21 cellular contexts compared by ENCODE assay signal in genomic region chr16:64580558-64580957, GRCh38.
"Had no signal": no experiment of that assay in that cellular context is flagged by ENCODE, and none has a peak within 500 bp of the region (broad histone marks: within the 10 kb centered on the region; RNA-seq: fewer than 3 reads in every experiment).

No MANE protein-coding gene starts in this region.

- H3K27ac Mint-ChIP-seq: naive B cell, nephron, progenitor cell of endocrine pancreas, type B pancreatic cell had no signal

- DNase-seq: cortex of kidney; dorsolateral prefrontal cortex; effector CD8-positive, alpha-beta T cell; heart right ventricle; left colon; left ventricle myocardium superior; mesendoderm; naive B cell; occipital lobe; pancreas; right cardiac atrium; small intestine; stimulated activated CD4-positive, alpha-beta T cell treated with anti-CD3 and anti-CD28 coated beads, Interleukin-12 subunit alpha, Interleukin-12 subunit beta, amount 100 ng/mL, for 4 hours; stimulated activated naive CD4-positive, alpha-beta T cell treated with Interleukin-2 at 50 U/mL for 16 hours; thyroid gland had no signal

- H3K4me1 ChIP-seq: heart right ventricle, pancreas, suprapubic skin, thyroid gland had no signal

- ATAC-seq: esophagus mucosa, heart right ventricle, left colon, left ventricle myocardium superior, pancreas, right cardiac atrium had no signal

- H3K4me3 Mint-ChIP-seq: naive B cell, nephron, type B pancreatic cell had no signal

- H3K4me1 Mint-ChIP-seq: naive B cell, nephron had no signal

- H3K27me3 ChIP-seq: dorsolateral prefrontal cortex, heart right ventricle, pancreas, suprapubic skin, thyroid gland had no signal

- H3K36me3 Mint-ChIP-seq: naive B cell, type B pancreatic cell had no signal

- H3K27ac ChIP-seq: dorsolateral prefrontal cortex, heart right ventricle, pancreas, suprapubic skin, thyroid gland had no signal

- H3K27me3 Mint-ChIP-seq: naive B cell, progenitor cell of endocrine pancreas, type B pancreatic cell had no signal

- H3K9me3 Mint-ChIP-seq: type B pancreatic cell had no signal

- H3K9me3 ChIP-seq: pancreas, suprapubic skin, thyroid gland had no signal

- H3K4me3 ChIP-seq: dorsolateral prefrontal cortex, heart right ventricle, lung, pancreas, suprapubic skin, thyroid gland had no signal

- H3K36me3 ChIP-seq: heart right ventricle, pancreas, suprapubic skin, thyroid gland had no signal
